Comparison of ENCODE assay signal across 23 cellular contexts in genomic region chr17:69533481-69534234, GRCh38.
"Had no signal": no experiment of that assay in that cellular context is flagged by ENCODE, and none has a peak within 500 bp of the region (broad histone marks: within the 10 kb centered on the region; RNA-seq: fewer than 3 reads in every experiment).

No MANE protein-coding gene starts in this region.

- H3K27ac ChIP-seq: heart left ventricle, left ventricle myocardium inferior, right atrium auricular region, tibial nerve, vagina had no signal

- ATAC-seq: activated CD4-positive, alpha-beta T cell treated with anti-CD3 and anti-CD28 coated beads for 36 hours; activated naive CD4-positive, alpha-beta T cell treated with anti-CD3 and anti-CD28 coated beads, Interleukin-2, amount 50 U/mL, for 72 hours; heart left ventricle; natural killer cell; stimulated activated naive B cell treated with anti-CD40 and anti-IgM and Interleukin-4, amounts not matched to agents 10 μg/mL and 1 μg/mL and 100 μg/mL, for 72 hours had no signal

- H3K27me3 Mint-ChIP-seq: activated CD4-positive, alpha-beta memory T cell treated with anti-CD3 and anti-CD28 coated beads for 36 hours; activated CD4-positive, alpha-beta T cell treated with anti-CD3 and anti-CD28 coated beads for 36 hours; stimulated activated naive B cell treated with anti-CD40 and anti-IgM and Interleukin-4, amounts not matched to agents 10 μg/mL and 1 μg/mL and 100 μg/mL, for 72 hours; T-cell had no signal

- DNase-seq: activated CD4-positive, alpha-beta memory T cell treated with anti-CD3 and anti-CD28 coated beads for 36 hours; activated CD4-positive, alpha-beta T cell treated with anti-CD3 and anti-CD28 coated beads for 36 hours; activated effector memory CD4-positive, alpha-beta T cell treated with anti-CD3 and anti-CD28 coated beads, Interleukin-2, amount 50 U/mL, for 16 hours; activated T-cell treated with anti-CD3 and anti-CD28 coated beads, Interleukin-2, amount 50 U/mL, for 48 hours; anterior cingulate cortex; cortex of kidney; effector memory CD4-positive, alpha-beta T cell; heart left ventricle; kidney; left ventricle myocardium inferior; natural killer cell; nucleus accumbens; posterior cingulate gyrus; stimulated activated CD4-positive, alpha-beta T cell treated with anti-CD3 and anti-CD28 coated beads, Interleukin-15, amount 100 ng/mL, for 24 hours; stimulated activated CD4-positive, alpha-beta T cell treated with anti-CD3 and anti-CD28 coated beads, Interleukin-4, amount 100 ng/mL, for 1 hour; stimulated activated naive B cell treated with anti-CD40 and anti-IgM and Interleukin-4, amounts not matched to agents 10 μg/mL and 1 μg/mL and 100 μg/mL, for 72 hours; substantia nigra; T-cell; T-helper 9 cell had no signal

- H3K4me3 Mint-ChIP-seq: activated CD4-positive, alpha-beta memory T cell treated with anti-CD3 and anti-CD28 coated beads for 36 hours; activated CD4-positive, alpha-beta T cell treated with anti-CD3 and anti-CD28 coated beads for 36 hours; natural killer cell; stimulated activated naive B cell treated with anti-CD40 and anti-IgM and Interleukin-4, amounts not matched to agents 10 μg/mL and 1 μg/mL and 100 μg/mL, for 72 hours; T-cell had no signal

- H3K27ac Mint-ChIP-seq: activated CD4-positive, alpha-beta memory T cell treated with anti-CD3 and anti-CD28 coated beads for 36 hours; activated CD4-positive, alpha-beta T cell treated with anti-CD3 and anti-CD28 coated beads for 36 hours; activated naive CD4-positive, alpha-beta T cell treated with anti-CD3 and anti-CD28 coated beads, Interleukin-2, amount 50 U/mL, for 72 hours; natural killer cell; stimulated activated naive B cell treated with anti-CD40 and anti-IgM and Interleukin-4, amounts not matched to agents 10 μg/mL and 1 μg/mL and 100 μg/mL, for 72 hours; T-cell had no signal

- H3K4me1 Mint-ChIP-seq: activated CD4-positive, alpha-beta T cell treated with anti-CD3 and anti-CD28 coated beads for 36 hours; natural killer cell; stimulated activated naive B cell treated with anti-CD40 and anti-IgM and Interleukin-4, amounts not matched to agents 10 μg/mL and 1 μg/mL and 100 μg/mL, for 72 hours had no signal

- H3K4me1 ChIP-seq: heart left ventricle, left ventricle myocardium inferior, right atrium auricular region, tibial nerve, vagina had no signal

- H3K27me3 ChIP-seq: heart left ventricle, right atrium auricular region, tibial nerve, vagina had no signal

- H3K36me3 ChIP-seq: right atrium auricular region had no signal

- H3K9me3 Mint-ChIP-seq: activated CD4-positive, alpha-beta memory T cell treated with anti-CD3 and anti-CD28 coated beads for 36 hours; activated naive CD4-positive, alpha-beta T cell treated with anti-CD3 and anti-CD28 coated beads, Interleukin-2, amount 50 U/mL, for 72 hours; natural killer cell; T-cell had no signal

- H3K9me3 ChIP-seq: heart left ventricle, left ventricle myocardium inferior, right atrium auricular region, tibial nerve, vagina had no signal

- H3K4me3 ChIP-seq: heart left ventricle, left ventricle myocardium inferior, right atrium auricular region, tibial nerve, vagina had no signal
